ENCODE assay signal across 2 cellular contexts in genomic region chr1:77659879-77660593, GRCh38.
A peak's percentile ranks its signal among the peaks of the same experiment; 100 is the strongest.
TF ChIP-seq lines count a peak whose summit lies in the region.

No MANE protein-coding gene starts in this region.

TF ChIP-seq in HEK293, 187 proteins besides CTCF, POLR2A, EP300 and RAD21:
- TF ChIP-seq ZNF121 (tag by site-specific recombination; IDR thresholded peaks at IDR 0.05) (peak; percentile 67), ZNF146 (tag by site-specific recombination; IDR thresholded peaks at IDR 0.05) (0 out of 2 replicates have a peak, but pooled peaks have one; percentile 58), ZNF202 (tag by site-specific recombination; IDR thresholded peaks at IDR 0.05; ENCODE audit: borderline replicate concordance) (no peak)

TF ChIP-seq in SK-N-SH, 30 proteins besides CTCF, POLR2A, EP300 and RAD21:
- TF ChIP-seq FOXJ3 (CRISPR knock-in tag; IDR thresholded peaks at IDR 0.05) (no peak), USF1 (IDR thresholded peaks at IDR 0.05; ENCODE audit: borderline replicate concordance, low read depth) (no peak), MXI1 (IDR thresholded peaks at IDR 0.05; ENCODE audit: low read depth, low read length) (no peak), GABPA (IDR thresholded peaks at IDR 0.05; ENCODE audit: low read depth) (no peak)
